2 cellular contexts compared by ENCODE assay signal in the genomic region with DNA sequence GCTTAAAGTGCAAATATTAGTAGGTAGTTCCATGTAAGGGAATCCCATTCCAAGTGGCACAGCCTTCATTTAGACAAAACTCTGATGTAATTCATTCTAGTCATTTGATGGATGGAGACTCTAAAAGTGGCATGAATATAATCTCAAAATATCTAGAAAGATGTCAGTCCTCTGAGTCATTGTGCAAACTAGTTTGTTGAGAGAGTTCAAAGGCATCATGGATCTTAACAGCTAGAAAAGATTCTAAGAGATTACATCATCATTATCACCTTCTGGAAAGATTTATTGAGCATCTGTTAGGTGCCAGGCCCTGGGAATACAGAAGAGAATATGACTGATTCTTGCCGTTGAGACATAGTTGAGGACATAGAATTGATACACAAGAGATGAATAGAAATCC.
TF ChIP-seq lines count a peak whose summit lies in the region.

No MANE protein-coding gene starts in this region.

TF ChIP-seq in IMR-90, 13 proteins besides CTCF, POLR2A, EP300 and RAD21:
- TF ChIP-seq CEBPB (IDR thresholded peaks at IDR 0.05; ENCODE audit: low read depth, low read length) (peak; percentile 32; the same call in 1 of the 2 replicates), MAZ (IDR thresholded peaks at IDR 0.05; ENCODE audit: borderline replicate concordance, low read depth, low read length) (no peak)
- TF ChIP-seq, protein P1, sequence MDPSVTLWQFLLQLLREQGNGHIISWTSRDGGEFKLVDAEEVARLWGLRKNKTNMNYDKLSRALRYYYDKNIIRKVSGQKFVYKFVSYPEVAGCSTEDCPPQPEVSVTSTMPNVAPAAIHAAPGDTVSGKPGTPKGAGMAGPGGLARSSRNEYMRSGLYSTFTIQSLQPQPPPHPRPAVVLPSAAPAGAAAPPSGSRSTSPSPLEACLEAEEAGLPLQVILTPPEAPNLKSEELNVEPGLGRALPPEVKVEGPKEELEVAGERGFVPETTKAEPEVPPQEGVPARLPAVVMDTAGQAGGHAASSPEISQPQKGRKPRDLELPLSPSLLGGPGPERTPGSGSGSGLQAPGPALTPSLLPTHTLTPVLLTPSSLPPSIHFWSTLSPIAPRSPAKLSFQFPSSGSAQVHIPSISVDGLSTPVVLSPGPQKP (IDR thresholded peaks at IDR 0.05; ENCODE audit: borderline replicate concordance, low read depth, low read length), result no peak
TF ChIP-seq in IMR-90: peak in this region for 1.

TF ChIP-seq in HepG2, 621 proteins besides CTCF, POLR2A, EP300 and RAD21 (continues in another document):
- TF ChIP-seq, protein P2, sequence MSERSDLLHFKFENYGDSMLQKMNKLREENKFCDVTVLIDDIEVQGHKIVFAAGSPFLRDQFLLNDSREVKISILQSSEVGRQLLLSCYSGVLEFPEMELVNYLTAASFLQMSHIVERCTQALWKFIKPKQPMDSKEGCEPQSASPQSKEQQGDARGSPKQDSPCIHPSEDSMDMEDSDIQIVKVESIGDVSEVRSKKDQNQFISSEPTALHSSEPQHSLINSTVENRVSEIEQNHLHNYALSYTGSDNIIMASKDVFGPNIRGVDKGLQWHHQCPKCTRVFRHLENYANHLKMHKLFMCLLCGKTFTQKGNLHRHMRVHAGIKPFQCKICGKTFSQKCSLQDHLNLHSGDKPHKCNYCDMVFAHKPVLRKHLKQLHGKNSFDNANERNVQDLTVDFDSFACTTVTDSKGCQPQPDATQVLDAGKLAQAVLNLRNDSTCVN (CRISPR knock-in tag; IDR thresholded peaks at IDR 0.05; ENCODE audit: borderline replicate concordance), result peak; percentile 82; the same call in 1 of the 2 replicates
- TF ChIP-seq ZSCAN21 (CRISPR knock-in tag; IDR thresholded peaks at IDR 0.05; ENCODE audit: borderline replicate concordance) (no peak), EED (CRISPR knock-in tag; IDR thresholded peaks at IDR 0.05) (no peak), FOSL2 (CRISPR knock-in tag; IDR thresholded peaks at IDR 0.05) (peak; percentile 40; the same call in 1 of the 2 replicates), JDP2 (CRISPR knock-in tag; IDR thresholded peaks at IDR 0.05; ENCODE audit: borderline replicate concordance) (no peak), FOSL1 (CRISPR knock-in tag; IDR thresholded peaks at IDR 0.05; ENCODE audit: borderline replicate concordance) (peak; percentile 35; the same call in 1 of the 2 replicates), GATAD2A (CRISPR knock-in tag; IDR thresholded peaks at IDR 0.05) (no peak), FOXC1 (CRISPR knock-in tag; IDR thresholded peaks at IDR 0.05; ENCODE audit: borderline replicate concordance) (no peak), ZNF17 (CRISPR knock-in tag; IDR thresholded peaks at IDR 0.05) (no peak), ZNF713 (CRISPR knock-in tag; IDR thresholded peaks at IDR 0.05) (no peak), YY1 (IDR thresholded peaks at IDR 0.05; ENCODE audit: insufficient read depth, insufficient replicate concordance, low read depth, low read length) (no peak), THYN1 (CRISPR knock-in tag; IDR thresholded peaks at IDR 0.05; ENCODE audit: borderline replicate concordance, low read depth) (no peak), CEBPB (IDR thresholded peaks at IDR 0.05; ENCODE audit: borderline replicate concordance, low read depth, low read length) (0 out of 2 replicates have a peak, but pooled peaks have one; percentile 23), TEAD2 (CRISPR knock-in tag; IDR thresholded peaks at IDR 0.05) (no peak), NAIF1 (CRISPR knock-in tag; IDR thresholded peaks at IDR 0.05; ENCODE audit: borderline replicate concordance) (no peak), BRCA1 (CRISPR knock-in tag; IDR thresholded peaks at IDR 0.05) (no peak), TCF7L2 (IDR thresholded peaks at IDR 0.05; ENCODE audit: low read depth, low read length) (peak; percentile 43; the same call in 1 of the 2 replicates), RARA (CRISPR knock-in tag; IDR thresholded peaks at IDR 0.05) (no peak), ZNF569 (CRISPR knock-in tag; IDR thresholded peaks at IDR 0.05; ENCODE audit: borderline replicate concordance) (no peak), ATRX (CRISPR knock-in tag; IDR thresholded peaks at IDR 0.05; ENCODE audit: borderline replicate concordance) (no peak), ARNTL (CRISPR knock-in tag; IDR thresholded peaks at IDR 0.05) (no peak), ZNF274 (CRISPR knock-in tag; IDR thresholded peaks at IDR 0.05) (no peak), ZNF772 (CRISPR knock-in tag; IDR thresholded peaks at IDR 0.05) (no peak), RBM22 (optimal IDR thresholded peaks at IDR 0.05; ENCODE audit: low read length) (no peak), RXRB (CRISPR knock-in tag; IDR thresholded peaks at IDR 0.05; ENCODE audit: borderline replicate concordance) (no peak), FLYWCH1 (CRISPR knock-in tag; IDR thresholded peaks at IDR 0.05) (no peak), RBFOX2 (IDR thresholded peaks at IDR 0.05; ENCODE audit: low read depth, low read length) (no peak), ZNF678 (CRISPR knock-in tag; IDR thresholded peaks at IDR 0.05) (no peak), CEBPG (CRISPR knock-in tag; IDR thresholded peaks at IDR 0.05) (0 out of 2 replicates have a peak, but pooled peaks have one; percentile 11), ZSCAN12 (CRISPR knock-in tag; IDR thresholded peaks at IDR 0.05) (no peak), ADNP (CRISPR knock-in tag; IDR thresholded peaks at IDR 0.05) (no peak), GATAD1 (CRISPR knock-in tag; IDR thresholded peaks at IDR 0.05) (no peak)
- TF ChIP-seq, protein P3, sequence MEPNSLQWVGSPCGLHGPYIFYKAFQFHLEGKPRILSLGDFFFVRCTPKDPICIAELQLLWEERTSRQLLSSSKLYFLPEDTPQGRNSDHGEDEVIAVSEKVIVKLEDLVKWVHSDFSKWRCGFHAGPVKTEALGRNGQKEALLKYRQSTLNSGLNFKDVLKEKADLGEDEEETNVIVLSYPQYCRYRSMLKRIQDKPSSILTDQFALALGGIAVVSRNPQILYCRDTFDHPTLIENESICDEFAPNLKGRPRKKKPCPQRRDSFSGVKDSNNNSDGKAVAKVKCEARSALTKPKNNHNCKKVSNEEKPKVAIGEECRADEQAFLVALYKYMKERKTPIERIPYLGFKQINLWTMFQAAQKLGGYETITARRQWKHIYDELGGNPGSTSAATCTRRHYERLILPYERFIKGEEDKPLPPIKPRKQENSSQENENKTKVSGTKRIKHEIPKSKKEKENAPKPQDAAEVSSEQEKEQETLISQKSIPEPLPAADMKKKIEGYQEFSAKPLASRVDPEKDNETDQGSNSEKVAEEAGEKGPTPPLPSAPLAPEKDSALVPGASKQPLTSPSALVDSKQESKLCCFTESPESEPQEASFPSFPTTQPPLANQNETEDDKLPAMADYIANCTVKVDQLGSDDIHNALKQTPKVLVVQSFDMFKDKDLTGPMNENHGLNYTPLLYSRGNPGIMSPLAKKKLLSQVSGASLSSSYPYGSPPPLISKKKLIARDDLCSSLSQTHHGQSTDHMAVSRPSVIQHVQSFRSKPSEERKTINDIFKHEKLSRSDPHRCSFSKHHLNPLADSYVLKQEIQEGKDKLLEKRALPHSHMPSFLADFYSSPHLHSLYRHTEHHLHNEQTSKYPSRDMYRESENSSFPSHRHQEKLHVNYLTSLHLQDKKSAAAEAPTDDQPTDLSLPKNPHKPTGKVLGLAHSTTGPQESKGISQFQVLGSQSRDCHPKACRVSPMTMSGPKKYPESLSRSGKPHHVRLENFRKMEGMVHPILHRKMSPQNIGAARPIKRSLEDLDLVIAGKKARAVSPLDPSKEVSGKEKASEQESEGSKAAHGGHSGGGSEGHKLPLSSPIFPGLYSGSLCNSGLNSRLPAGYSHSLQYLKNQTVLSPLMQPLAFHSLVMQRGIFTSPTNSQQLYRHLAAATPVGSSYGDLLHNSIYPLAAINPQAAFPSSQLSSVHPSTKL (CRISPR knock-in tag; IDR thresholded peaks at IDR 0.05), result 0 out of 2 replicates have a peak, but pooled peaks have one; percentile 20
- TF ChIP-seq, protein P4, sequence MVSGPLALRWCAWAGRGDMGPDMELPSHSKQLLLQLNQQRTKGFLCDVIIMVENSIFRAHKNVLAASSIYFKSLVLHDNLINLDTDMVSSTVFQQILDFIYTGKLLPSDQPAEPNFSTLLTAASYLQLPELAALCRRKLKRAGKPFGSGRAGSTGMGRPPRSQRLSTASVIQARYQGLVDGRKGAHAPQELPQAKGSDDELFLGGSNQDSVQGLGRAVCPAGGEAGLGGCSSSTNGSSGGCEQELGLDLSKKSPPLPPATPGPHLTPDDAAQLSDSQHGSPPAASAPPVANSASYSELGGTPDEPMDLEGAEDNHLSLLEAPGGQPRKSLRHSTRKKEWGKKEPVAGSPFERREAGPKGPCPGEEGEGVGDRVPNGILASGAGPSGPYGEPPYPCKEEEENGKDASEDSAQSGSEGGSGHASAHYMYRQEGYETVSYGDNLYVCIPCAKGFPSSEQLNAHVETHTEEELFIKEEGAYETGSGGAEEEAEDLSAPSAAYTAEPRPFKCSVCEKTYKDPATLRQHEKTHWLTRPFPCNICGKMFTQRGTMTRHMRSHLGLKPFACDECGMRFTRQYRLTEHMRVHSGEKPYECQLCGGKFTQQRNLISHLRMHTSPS (CRISPR knock-in tag; IDR thresholded peaks at IDR 0.05; ENCODE audit: low read depth), result no peak
- TF ChIP-seq, protein P5, sequence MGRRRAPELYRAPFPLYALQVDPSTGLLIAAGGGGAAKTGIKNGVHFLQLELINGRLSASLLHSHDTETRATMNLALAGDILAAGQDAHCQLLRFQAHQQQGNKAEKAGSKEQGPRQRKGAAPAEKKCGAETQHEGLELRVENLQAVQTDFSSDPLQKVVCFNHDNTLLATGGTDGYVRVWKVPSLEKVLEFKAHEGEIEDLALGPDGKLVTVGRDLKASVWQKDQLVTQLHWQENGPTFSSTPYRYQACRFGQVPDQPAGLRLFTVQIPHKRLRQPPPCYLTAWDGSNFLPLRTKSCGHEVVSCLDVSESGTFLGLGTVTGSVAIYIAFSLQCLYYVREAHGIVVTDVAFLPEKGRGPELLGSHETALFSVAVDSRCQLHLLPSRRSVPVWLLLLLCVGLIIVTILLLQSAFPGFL (CRISPR knock-in tag; IDR thresholded peaks at IDR 0.05), result no peak
- TF ChIP-seq, protein P6, sequence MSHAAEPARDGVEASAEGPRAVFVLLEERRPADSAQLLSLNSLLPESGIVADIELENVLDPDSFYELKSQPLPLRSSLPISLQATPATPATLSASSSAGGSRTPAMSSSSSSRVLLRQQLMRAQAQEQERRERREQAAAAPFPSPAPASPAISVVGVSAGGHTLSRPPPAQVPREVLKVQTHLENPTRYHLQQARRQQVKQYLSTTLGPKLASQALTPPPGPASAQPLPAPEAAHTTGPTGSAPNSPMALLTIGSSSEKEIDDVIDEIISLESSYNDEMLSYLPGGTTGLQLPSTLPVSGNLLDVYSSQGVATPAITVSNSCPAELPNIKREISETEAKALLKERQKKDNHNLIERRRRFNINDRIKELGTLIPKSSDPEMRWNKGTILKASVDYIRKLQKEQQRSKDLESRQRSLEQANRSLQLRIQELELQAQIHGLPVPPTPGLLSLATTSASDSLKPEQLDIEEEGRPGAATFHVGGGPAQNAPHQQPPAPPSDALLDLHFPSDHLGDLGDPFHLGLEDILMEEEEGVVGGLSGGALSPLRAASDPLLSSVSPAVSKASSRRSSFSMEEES (CRISPR knock-in tag; IDR thresholded peaks at IDR 0.05), result no peak
- TF ChIP-seq, protein P7, sequence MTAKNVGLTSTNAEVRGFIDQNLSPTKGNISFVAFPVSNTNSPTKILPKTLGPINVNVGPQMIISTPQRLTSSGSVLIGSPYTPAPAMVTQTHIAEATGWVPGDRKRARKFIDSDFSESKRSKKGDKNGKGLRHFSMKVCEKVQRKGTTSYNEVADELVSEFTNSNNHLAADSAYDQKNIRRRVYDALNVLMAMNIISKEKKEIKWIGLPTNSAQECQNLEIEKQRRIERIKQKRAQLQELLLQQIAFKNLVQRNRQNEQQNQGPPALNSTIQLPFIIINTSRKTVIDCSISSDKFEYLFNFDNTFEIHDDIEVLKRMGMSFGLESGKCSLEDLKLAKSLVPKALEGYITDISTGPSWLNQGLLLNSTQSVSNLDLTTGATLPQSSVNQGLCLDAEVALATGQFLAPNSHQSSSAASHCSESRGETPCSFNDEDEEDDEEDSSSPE (CRISPR knock-in tag; IDR thresholded peaks at IDR 0.05), result no peak
- TF ChIP-seq, protein P8, sequence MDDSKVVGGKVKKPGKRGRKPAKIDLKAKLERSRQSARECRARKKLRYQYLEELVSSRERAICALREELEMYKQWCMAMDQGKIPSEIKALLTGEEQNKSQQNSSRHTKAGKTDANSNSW (CRISPR knock-in tag; IDR thresholded peaks at IDR 0.05; ENCODE audit: borderline replicate concordance), result no peak
- TF ChIP-seq, protein P9, sequence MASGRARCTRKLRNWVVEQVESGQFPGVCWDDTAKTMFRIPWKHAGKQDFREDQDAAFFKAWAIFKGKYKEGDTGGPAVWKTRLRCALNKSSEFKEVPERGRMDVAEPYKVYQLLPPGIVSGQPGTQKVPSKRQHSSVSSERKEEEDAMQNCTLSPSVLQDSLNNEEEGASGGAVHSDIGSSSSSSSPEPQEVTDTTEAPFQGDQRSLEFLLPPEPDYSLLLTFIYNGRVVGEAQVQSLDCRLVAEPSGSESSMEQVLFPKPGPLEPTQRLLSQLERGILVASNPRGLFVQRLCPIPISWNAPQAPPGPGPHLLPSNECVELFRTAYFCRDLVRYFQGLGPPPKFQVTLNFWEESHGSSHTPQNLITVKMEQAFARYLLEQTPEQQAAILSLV (CRISPR knock-in tag; IDR thresholded peaks at IDR 0.05; ENCODE audit: borderline replicate concordance), result no peak
- TF ChIP-seq, protein P10, sequence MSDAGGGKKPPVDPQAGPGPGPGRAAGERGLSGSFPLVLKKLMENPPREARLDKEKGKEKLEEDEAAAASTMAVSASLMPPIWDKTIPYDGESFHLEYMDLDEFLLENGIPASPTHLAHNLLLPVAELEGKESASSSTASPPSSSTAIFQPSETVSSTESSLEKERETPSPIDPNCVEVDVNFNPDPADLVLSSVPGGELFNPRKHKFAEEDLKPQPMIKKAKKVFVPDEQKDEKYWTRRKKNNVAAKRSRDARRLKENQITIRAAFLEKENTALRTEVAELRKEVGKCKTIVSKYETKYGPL (CRISPR knock-in tag; IDR thresholded peaks at IDR 0.05), result no peak
